ENCODE assay signal across 22 cellular contexts in genomic region chr11:3631331-3631730, GRCh38. TPM values are rescaled to one million over a fixed set of nuclear protein-coding genes. Genes with fewer than 3 reads are reported as not detected.
A peak's percentile ranks its signal among the peaks of the same experiment; 100 is the strongest.
DNase-seq lines count a peak whose midpoint lies in the region; ATAC-seq and TF ChIP-seq lines count a peak whose summit lies in the region.
"Had no signal": no experiment of that assay in that cellular context is flagged by ENCODE, and none has a peak within 500 bp of the region (broad histone marks: within the 10 kb centered on the region; RNA-seq: fewer than 3 reads in every experiment).

No MANE protein-coding gene starts in this region.

- no peaks in the 10 kb centered on the region for H3K36me3 ChIP-seq in heart left ventricle
- H3K36me3 ChIP-seq: BLaER1 had no signal

- H3K27ac ChIP-seq in heart left ventricle: peak overlapping the region in 1 of 12 donors; percentile 52
- H3K27ac ChIP-seq: BLaER1, HL-60, PC-9 had no signal

- no peaks in the 10 kb centered on the region for H3K4me1 ChIP-seq in heart left ventricle

- no peaks in the 10 kb centered on the region for H3K27me3 ChIP-seq in heart left ventricle
- H3K27me3 ChIP-seq: BLaER1 had no signal

- 65 to 72% (median 71%) methylated on average over 4 of the region's 4 CpGs for WGBS in heart left ventricle, 4 donors

- H3K9me3 ChIP-seq in heart left ventricle: no peaks in the 10 kb centered on the region
- H3K9me3 ChIP-seq: BLaER1 had no signal

- peaks cover 2% of the 10 kb centered on the region for H3K36me3 Mint-ChIP-seq in chondrocyte (ENCODE audit: low read depth)
- no peaks in the 10 kb centered on the region for H3K36me3 Mint-ChIP-seq in stimulated activated effector memory CD8-positive, alpha-beta T cell treated with anti-CD3 and anti-CD28 coated beads, Interleukin-12 subunit alpha, Interleukin-12 subunit beta, amount 100 ng/mL, for 72 hours
- H3K36me3 Mint-ChIP-seq: CD8-positive, alpha-beta memory T cell had no signal

- no peak overlapping the region for H3K4me3 Mint-ChIP-seq in chondrocyte (ENCODE audit: unreplicated experiment)
- H3K4me3 Mint-ChIP-seq in stimulated activated effector memory CD8-positive, alpha-beta T cell treated with anti-CD3 and anti-CD28 coated beads, Interleukin-12 subunit alpha, Interleukin-12 subunit beta, amount 100 ng/mL, for 72 hours: no peak overlapping the region
- H3K4me3 Mint-ChIP-seq: CD8-positive, alpha-beta memory T cell; GM23338 had no signal

- no peak overlapping the region for H3K4me3 ChIP-seq in heart left ventricle
- H3K4me3 ChIP-seq: BLaER1, GM23338, PC-9 had no signal

- TF ChIP-seq CTCF in heart left ventricle (IDR thresholded peaks at IDR 0.05) (no peak), chondrocyte (IDR thresholded peaks at IDR 0.05) (no peak)

- peaks cover 8% of the 10 kb centered on the region for H3K27me3 Mint-ChIP-seq in chondrocyte (ENCODE audit: low read depth)

- peak in 3 of 4 donors; percentile 33 to 60 (median 49) for ATAC-seq in heart left ventricle
- peak; percentile 68 for ATAC-seq in stimulated activated effector memory CD8-positive, alpha-beta T cell treated with anti-CD3 and anti-CD28 coated beads, Interleukin-12 subunit alpha, Interleukin-12 subunit beta, amount 100 ng/mL, for 72 hours
- ATAC-seq: GM23338 had no signal

- peaks cover 8% of the 10 kb centered on the region for H3K4me1 Mint-ChIP-seq in chondrocyte (ENCODE audit: low read depth)
- H3K4me1 Mint-ChIP-seq in stimulated activated effector memory CD8-positive, alpha-beta T cell treated with anti-CD3 and anti-CD28 coated beads, Interleukin-12 subunit alpha, Interleukin-12 subunit beta, amount 100 ng/mL, for 72 hours: peaks cover 5% of the 10 kb centered on the region
- H3K4me1 Mint-ChIP-seq: CD8-positive, alpha-beta memory T cell; GM23338 had no signal

- no peak for TF ChIP-seq POLR2A in heart left ventricle (IDR thresholded peaks at IDR 0.05)

- DNase-seq in heart left ventricle: no peak
- DNase-seq in cardiac septum (ENCODE audit: low spot score): no peak
- DNase-seq in HT1080 (ENCODE audit: low read depth): peak; percentile 14
- DNase-seq in chondrocyte (ENCODE audit: low spot score): peak; percentile 7
- no peak for DNase-seq in stimulated activated effector memory CD8-positive, alpha-beta T cell treated with anti-CD3 and anti-CD28 coated beads, Interleukin-12 subunit alpha, Interleukin-12 subunit beta, amount 100 ng/mL, for 72 hours (ENCODE audit: low spot score in 2 of 2)
- no peak for DNase-seq in OCI-M2 (lab: John Stamatoyannopoulos, UW; ENCODE audit: unreplicated experiment)
- DNase-seq in NCI-H2227 treated with DMSO at 0.1 percent for 48 hours (lab: John Stamatoyannopoulos, UW): no peak
- DNase-seq: CD8-positive, alpha-beta memory T cell; DND-41; GF-D8; KG1; MM.1S; NCI-H1105; NCI-H1694 treated with DMSO at 0.1 percent for 48 hours; NCI-H446 treated with DMSO at 0.1 percent for 48 hours; NCI-H748 treated with DMSO at 0.1 percent for 48 hours; PC-9; SHP77 treated with DMSO at 0.1 percent for 48 hours had no signal

- intact Hi-C loops in heart left ventricle (cut with DNase I) (no loop called here), cardiac septum (cut with DNase I) (no loop called here)

- peaks cover 3% of the 10 kb centered on the region for H3K9me3 Mint-ChIP-seq in chondrocyte (ENCODE audit: low read depth)
- H3K9me3 Mint-ChIP-seq in stimulated activated effector memory CD8-positive, alpha-beta T cell treated with anti-CD3 and anti-CD28 coated beads, Interleukin-12 subunit alpha, Interleukin-12 subunit beta, amount 100 ng/mL, for 72 hours: no peaks in the 10 kb centered on the region
- H3K9me3 Mint-ChIP-seq: CD8-positive, alpha-beta memory T cell; GM23338 had no signal

- H3K27ac Mint-ChIP-seq in chondrocyte (ENCODE audit: unreplicated experiment): no peak overlapping the region
- H3K27ac Mint-ChIP-seq in stimulated activated effector memory CD8-positive, alpha-beta T cell treated with anti-CD3 and anti-CD28 coated beads, Interleukin-12 subunit alpha, Interleukin-12 subunit beta, amount 100 ng/mL, for 72 hours: peak overlapping the region; percentile 43
- H3K27ac Mint-ChIP-seq: CD8-positive, alpha-beta memory T cell; GM23338 had no signal

RNA-seq across cellular contexts. Expression of gene ART5, which starts 10.5 kb away (rescaled TPM):
- total RNA-seq in heart left ventricle (1 to 10 TPM in 7 of 9 donors, under 1 TPM in 2; 0.56 to 3.4 (median 1.2) TPM), cardiac septum (1.4 TPM), chondrocyte (0.44 to 0.72 TPM (median 0.67 TPM) in 3 replicates)
- polyA plus RNA-seq in heart left ventricle: under 1 TPM; 0.44 to 0.72 TPM
- total RNA-seq in HT1080 (2014; rRNA removed; shearing (Covaris generic)): not detected in 2 replicates
- not detected in 2 replicates for polyA plus RNA-seq in HT1080 (2015; cell fraction: cytosol; rRNA removed)
- polyA plus RNA-seq in HT1080 (2015; cell fraction: nucleus; rRNA removed): not detected in 2 replicates
- total RNA-seq: CD8-positive, alpha-beta memory T cell; PC-9 had no signal
- polyA plus RNA-seq: CD8-positive, alpha-beta memory T cell had no signal

RNA-seq across cellular contexts. Expression of gene ART1, which starts 13.6 kb away (rescaled TPM):
- 1 to 10 TPM in 3 of 9 donors, under 1 TPM in 5, not detected in 1; 0.33 to 3.3 (median 0.61) TPM for total RNA-seq in heart left ventricle
- not detected for polyA plus RNA-seq in heart left ventricle
- total RNA-seq in cardiac septum: 1.3 TPM
- not detected in 2 replicates for total RNA-seq in HT1080 (2014; rRNA removed; shearing (Covaris generic))
- not detected in 2 replicates for polyA plus RNA-seq in HT1080 (2015; cell fraction: cytosol; rRNA removed)
- not detected in 2 replicates for polyA plus RNA-seq in HT1080 (2015; cell fraction: nucleus; rRNA removed)
- not detected in 3 replicates for total RNA-seq in chondrocyte
- total RNA-seq: CD8-positive, alpha-beta memory T cell; GM23338; PC-9 had no signal
- polyA plus RNA-seq: AG04450; CD8-positive, alpha-beta memory T cell; GM23338 had no signal

RNA-seq across cellular contexts. Expression of gene CHRNA10, which starts 39.9 kb away (rescaled TPM):
- under 1 TPM in 8 of 9 donors, not detected in 1; 0.30 to 0.80 (median 0.47) TPM for total RNA-seq in heart left ventricle
- polyA plus RNA-seq in heart left ventricle: under 1 TPM; 0.43 to 0.57 TPM
- total RNA-seq in cardiac septum: 0.89 TPM
- total RNA-seq in HT1080 (2014; rRNA removed; shearing (Covaris generic)): 0.43 and 2.5 TPM in 2 replicates
- polyA plus RNA-seq in HT1080 (2015; cell fraction: cytosol; rRNA removed): 0.10 and 0.28 TPM in 2 replicates
- 2.0 and 2.7 TPM in 2 replicates for polyA plus RNA-seq in HT1080 (2015; cell fraction: nucleus; rRNA removed)
- 0.75 to 1.2 TPM (median 0.79 TPM) in 3 replicates for total RNA-seq in chondrocyte

Comparison
In these comparisons a context has a peak if more than half of its experiments do, and no peak if none do; other contexts are left out.
1. DNase-seq: peak in HT1080 (single experiment) and chondrocyte (single experiment); none in heart left ventricle (0 of 5), cardiac septum (single experiment), stimulated activated effector memory CD8-positive, alpha-beta T cell treated with anti-CD3 and anti-CD28 coated beads, Interleukin-12 subunit alpha, Interleukin-12 subunit beta, amount 100 ng/mL, for 72 hours (0 of 2), OCI-M2 (single experiment) and NCI-H2227 treated with DMSO at 0.1 percent for 48 hours (single experiment).